ENCODE assay signal across 8 cellular contexts in genomic region chr12:52119398-52120254, GRCh38. TPM values are rescaled to one million over a fixed set of nuclear protein-coding genes. Genes with fewer than 3 reads are reported as not detected.
DNase-seq lines count a peak whose midpoint lies in the region; ATAC-seq and TF ChIP-seq lines count a peak whose summit lies in the region.

No MANE protein-coding gene starts in this region.

- CTCF ChIA-PET in activated CD4-positive, alpha-beta T cell treated with anti-CD3 and anti-CD28 coated beads, Interleukin-2, amount 10 ng/mL, durations not matched to agents 7 days and 5 days (lab: Charles Lee) = interaction anchor here (1.0 to 2.2 kb wide), 6 partner anchors 12 to 100 kb away, joined by 3 to 6 read pairs (median 4); no protein-coding TSS in a partner anchor

- H3K4me3 ChIP-seq in esophagus squamous epithelium (no peak overlapping the region), retinal pigment epithelial cell (ENCODE audit: low read length) (no peak overlapping the region)

- H3K36me3 ChIP-seq in esophagus squamous epithelium = no peaks in the 10 kb centered on the region

- TF ChIP-seq POLR2A in esophagus squamous epithelium (IDR thresholded peaks at IDR 0.05) = no peak

- no peaks in the 10 kb centered on the region for H3K9me3 ChIP-seq in esophagus squamous epithelium

- no peaks in the 10 kb centered on the region for H3K9me3 Mint-ChIP-seq in activated CD4-positive, alpha-beta T cell treated with anti-CD3 and anti-CD28 coated beads, Interleukin-2, amount 10 ng/mL, durations not matched to agents 7 days and 5 days

- intact Hi-C loops in esophagus squamous epithelium (cut with DNase I) = no loop called here

- POLR2A ChIA-PET in activated CD4-positive, alpha-beta T cell treated with anti-CD3 and anti-CD28 coated beads, Interleukin-2, amount 10 ng/mL, durations not matched to agents 7 days and 5 days (lab: Charles Lee) = no interaction called here

- H3K36me3 Mint-ChIP-seq in activated CD4-positive, alpha-beta T cell treated with anti-CD3 and anti-CD28 coated beads, Interleukin-2, amount 10 ng/mL, durations not matched to agents 7 days and 5 days (ENCODE audit: low read depth) = no peaks in the 10 kb centered on the region

- peaks cover 3 to 63% (median 20%) of the 10 kb centered on the region in 3 donors for H3K4me1 ChIP-seq in esophagus squamous epithelium

- peaks cover 32% of the 10 kb centered on the region for H3K4me1 Mint-ChIP-seq in activated CD4-positive, alpha-beta T cell treated with anti-CD3 and anti-CD28 coated beads, Interleukin-2, amount 10 ng/mL, durations not matched to agents 7 days and 5 days

- H3K27ac Mint-ChIP-seq in activated CD4-positive, alpha-beta T cell treated with anti-CD3 and anti-CD28 coated beads, Interleukin-2, amount 10 ng/mL, durations not matched to agents 7 days and 5 days = no peak overlapping the region

- DNase-seq in NCI-H82 (lab: John Stamatoyannopoulos, UW) = peak; percentile 78
- DNase-seq in NCI-H82 treated with DMSO at 0.1 percent for 48 hours (lab: John Stamatoyannopoulos, UW; ENCODE audit: unreplicated experiment) = no peak
- DNase-seq in NAMALWA (ENCODE audit: low spot score) = peak; percentile 79
- peak; percentile 29 for DNase-seq in activated CD4-positive, alpha-beta T cell treated with anti-CD3 and anti-CD28 coated beads, Interleukin-2, amount 10 ng/mL, durations not matched to agents 7 days and 5 days
- DNase-seq in esophagus squamous epithelium (lab: John Stamatoyannopoulos, UW) = no peak
- DNase-seq in retinal pigment epithelial cell (ENCODE audit: low read depth) = no peak
- no peak for DNase-seq in NK-92 treated with Interleukin-12 subunit alpha and Interleukin-12 subunit beta, amount 100 ng/mL, for 24 hours (lab: John Stamatoyannopoulos, UW)

- TF ChIP-seq CTCF in esophagus squamous epithelium (IDR thresholded peaks at IDR 0.05) = peak; percentile 37 to 73 (median 53)
- TF ChIP-seq CTCF in retinal pigment epithelial cell (conservative IDR thresholded peaks at IDR 0.05; ENCODE audit: low read depth, low read length) = peak; percentile 84

- peaks cover 0 to 49% (median 0%) of the 10 kb centered on the region in 4 donors for H3K27me3 ChIP-seq in esophagus squamous epithelium

- 16 to 37% methylated on average over 8 to 9 of the region's 23 CpGs for WGBS in esophagus squamous epithelium, 2 donors

- no peak for ATAC-seq in HG03565 (IDR thresholded peaks at IDR 0.05; ENCODE audit: unreplicated experiment)

- H3K27me3 Mint-ChIP-seq in activated CD4-positive, alpha-beta T cell treated with anti-CD3 and anti-CD28 coated beads, Interleukin-2, amount 10 ng/mL, durations not matched to agents 7 days and 5 days = peaks cover 19% of the 10 kb centered on the region

- H3K27ac ChIP-seq in esophagus squamous epithelium = peak overlapping the region in 1 of 4 donors; percentile 38

- no peak overlapping the region for H3K4me3 Mint-ChIP-seq in activated CD4-positive, alpha-beta T cell treated with anti-CD3 and anti-CD28 coated beads, Interleukin-2, amount 10 ng/mL, durations not matched to agents 7 days and 5 days

RNA-seq across cellular contexts. Expression of gene SMIM41, which starts 40.1 kb away (rescaled TPM):
- total RNA-seq in activated CD4-positive, alpha-beta T cell treated with anti-CD3 and anti-CD28 coated beads, Interleukin-2, amount 10 ng/mL, durations not matched to agents 7 days and 5 days = not detected
- 1 to 10 TPM in 2 of 4 donors, under 1 TPM in 1, not detected in 1; 0.50 to 5.7 (median 1.8) TPM for total RNA-seq in esophagus squamous epithelium

RNA-seq across cellular contexts. Expression of gene ATG101, which starts 49.8 kb away (rescaled TPM):
- total RNA-seq in activated CD4-positive, alpha-beta T cell treated with anti-CD3 and anti-CD28 coated beads, Interleukin-2, amount 10 ng/mL, durations not matched to agents 7 days and 5 days = 10 to 100 TPM; 28.3 to 30.4 TPM
- total RNA-seq in esophagus squamous epithelium = 10 to 100 TPM; 36.7 to 54.7 (median 40.4) TPM

Comparison
In these comparisons a context has a peak if more than half of its experiments do, and no peak if none do; other contexts are left out.
1. DNase-seq: peak in NCI-H82 (single experiment), NAMALWA (single experiment) and activated CD4-positive, alpha-beta T cell treated with anti-CD3 and anti-CD28 coated beads, Interleukin-2, amount 10 ng/mL, durations not matched to agents 7 days and 5 days (single experiment); none in NCI-H82 treated with DMSO at 0.1 percent for 48 hours (single experiment), esophagus squamous epithelium (single experiment), retinal pigment epithelial cell (single experiment) and NK-92 treated with Interleukin-12 subunit alpha and Interleukin-12 subunit beta, amount 100 ng/mL, for 24 hours (single experiment).